Comparison of ENCODE assay signal across 8 cellular contexts in the genomic region with DNA sequence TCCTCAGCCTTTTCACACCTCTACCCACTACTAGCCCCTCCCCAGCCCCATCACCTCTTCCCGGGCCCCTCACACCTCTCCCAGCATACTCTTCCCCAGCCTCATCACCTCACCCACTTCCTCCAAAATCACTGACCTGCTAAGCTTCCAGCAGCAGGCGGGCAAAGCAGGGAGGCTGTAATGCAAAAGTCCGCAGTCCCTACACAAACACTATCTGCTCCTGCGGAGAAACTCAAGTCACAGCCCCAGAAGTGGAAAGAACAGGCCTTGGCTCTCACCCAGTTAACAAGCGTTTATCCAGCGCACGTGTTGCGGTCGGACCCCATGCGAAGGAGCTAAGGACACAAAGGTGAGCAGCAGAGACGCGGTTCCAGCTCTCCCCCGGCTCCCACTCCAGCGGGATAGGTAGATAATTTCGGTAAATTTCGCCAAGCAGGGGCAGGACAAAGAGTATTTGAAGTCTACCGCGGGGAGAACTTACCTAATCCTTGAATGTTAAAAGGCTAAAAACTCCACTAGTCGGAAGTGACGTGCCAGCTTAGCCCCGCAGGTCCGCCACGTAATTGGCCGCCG. TPM values are rescaled to one million over a fixed set of nuclear protein-coding genes. Genes with fewer than 3 reads are reported as not detected.
DNase-seq lines count a peak whose midpoint lies in the region; ATAC-seq and TF ChIP-seq lines count a peak whose summit lies in the region.

No MANE protein-coding gene starts in this region.

- H3K27ac ChIP-seq in BLaER1 (peak overlapping the region; percentile 92), OCI-LY7 (ENCODE audit: low read depth, low read length, poor library complexity, severe bottlenecking) (peak overlapping the region; percentile 84), right cardiac atrium (ENCODE audit: low read length) (peak overlapping the region; percentile 95)

- H3K9me2 ChIP-seq in OCI-LY7 (ENCODE audit: insufficient read depth, low read length) = no peaks in the 10 kb centered on the region

- peaks cover 48% of the 10 kb centered on the region for H4K20me1 ChIP-seq in BLaER1
- H4K20me1 ChIP-seq in OCI-LY7 (ENCODE audit: insufficient read depth, low read length) = peaks cover 29% of the 10 kb centered on the region

- no TSS peak for BruUV-seq in OCI-LY7 (replicated peaks; lab: Mats Ljungman, UMichigan)

- peak overlapping the region; percentile 96 for H3K4me3 Mint-ChIP-seq in activated naive CD4-positive, alpha-beta T cell treated with anti-CD3 and anti-CD28 coated beads for 36 hours

- H3K36me3 Mint-ChIP-seq in activated naive CD4-positive, alpha-beta T cell treated with anti-CD3 and anti-CD28 coated beads for 36 hours (ENCODE audit: low read depth) = peaks cover 17% of the 10 kb centered on the region

- no peak for TF ChIP-seq CTCF in OCI-LY7 (conservative IDR thresholded peaks at IDR 0.05; ENCODE audit: low read length)
- no peak for TF ChIP-seq CTCF in GM10266 (IDR thresholded peaks at IDR 0.05; ENCODE audit: control insufficient read depth, insufficient read depth, low read depth, missing control alignments)

- H3K9me3 ChIP-seq in BLaER1 = no peaks in the 10 kb centered on the region
- no peaks in the 10 kb centered on the region for H3K9me3 ChIP-seq in OCI-LY7 (ENCODE audit: low read length)
- H3K9me3 ChIP-seq in right cardiac atrium (ENCODE audit: control insufficient read depth, low read length) = no peaks in the 10 kb centered on the region

- peaks cover 62% of the 10 kb centered on the region for H3K79me2 ChIP-seq in OCI-LY7 (ENCODE audit: insufficient read depth, low read depth, low read length)

- H2AFZ ChIP-seq in OCI-LY7 (ENCODE audit: low read length) = peak overlapping the region; percentile 73

- no peaks in the 10 kb centered on the region for H3K27me3 ChIP-seq in BLaER1
- no peaks in the 10 kb centered on the region for H3K27me3 ChIP-seq in right cardiac atrium (ENCODE audit: control insufficient read depth, insufficient read depth)

- WGBS in right cardiac atrium = under 1% methylated on average over 25 of the region's 25 CpGs

- CTCF ChIA-PET in OCI-LY7 (lab: Charles Lee; ENCODE audit: unreplicated experiment) = no interaction called here
- CTCF ChIA-PET in activated naive CD4-positive, alpha-beta T cell treated with anti-CD3 and anti-CD28 coated beads for 36 hours (lab: Charles Lee) = interaction anchor here (0.8 to 1.9 kb wide), 2 partner anchors 107 to 110 kb away, joined by 4 to 10 read pairs; no protein-coding TSS in a partner anchor

- H3K36me3 ChIP-seq in BLaER1 (peaks cover 29% of the 10 kb centered on the region), OCI-LY7 (ENCODE audit: insufficient read depth, low read length) (peaks cover 29% of the 10 kb centered on the region)

- H3K4me3 ChIP-seq in BLaER1 (peak overlapping the region; percentile 90), OCI-LY7 (ENCODE audit: low read depth, low read length, poor library complexity, severe bottlenecking) (peak overlapping the region; percentile 84), right cardiac atrium (ENCODE audit: low read length) (peak overlapping the region; percentile 82)

- intact Hi-C loops in OCI-LY7 (cut with micrococcal nuclease; ENCODE audit: unreplicated experiment) = loop anchor here (5.0 kb wide), 1 partner anchor 114 kb away; the partner anchor contains the start of gene TRIM26
- intact Hi-C loops in activated naive CD4-positive, alpha-beta T cell treated with anti-CD3 and anti-CD28 coated beads for 36 hours (cut with micrococcal nuclease) = loop anchor here (1.0 to 5.0 kb wide), 8 partner anchors 19 to 384 kb away; partner anchors contain the start of genes GNL1, HLA-A, MRPS18B and PPP1R10
- intact Hi-C loops in right cardiac atrium (cut with DNase I) = loop anchor here in 1 of 4 donors (10.0 kb wide), 1 partner anchor 111 kb away; the partner anchor contains the start of gene TRIM26
- intact Hi-C loops in sciatic nerve (cut with DNase I) = no loop called here

- POLR2A ChIA-PET in OCI-LY7 (lab: Charles Lee) = interaction anchor here (0.7 to 1.3 kb wide), 5 partner anchors 8 to 496 kb away, joined by 3 to 7 read pairs (median 4); no protein-coding TSS in a partner anchor

- DNase-seq in HS-27A (ENCODE audit: low read depth) (peak; percentile 66), OCI-LY7 (ENCODE audit: low spot score) (peak; percentile 74), right cardiac atrium (peak in 1 of 3 donors; percentile 68), sciatic nerve (ENCODE audit: low spot score) (no peak), GM10266 (ENCODE audit: extremely low spot score) (no peak)
- peak; percentile 76 for DNase-seq in activated naive CD4-positive, alpha-beta T cell treated with anti-CD3 and anti-CD28 coated beads for 36 hours

- H3K4me2 ChIP-seq in BLaER1 (peak overlapping the region; percentile 94), OCI-LY7 (ENCODE audit: low read length) (peak overlapping the region; percentile 90)

- peak overlapping the region; percentile 91 for H3K9ac ChIP-seq in BLaER1

- peak; percentile 17 for ATAC-seq in GM19452 (IDR thresholded peaks at IDR 0.05; ENCODE audit: unreplicated experiment)
- ATAC-seq in right cardiac atrium = peak; percentile 1 to 21
- peak; percentile 38 for ATAC-seq in sciatic nerve

- H3K27ac Mint-ChIP-seq in activated naive CD4-positive, alpha-beta T cell treated with anti-CD3 and anti-CD28 coated beads for 36 hours = peak overlapping the region; percentile 97

- peaks cover 44% of the 10 kb centered on the region for H3K4me1 ChIP-seq in BLaER1
- peaks cover 41% of the 10 kb centered on the region for H3K4me1 ChIP-seq in OCI-LY7 (ENCODE audit: insufficient read depth, low read length, poor library complexity, severe bottlenecking)
- peaks cover 7% of the 10 kb centered on the region for H3K4me1 ChIP-seq in right cardiac atrium (ENCODE audit: control insufficient read depth, insufficient read depth, low read length)

- no peaks in the 10 kb centered on the region for H3K27me3 Mint-ChIP-seq in activated naive CD4-positive, alpha-beta T cell treated with anti-CD3 and anti-CD28 coated beads for 36 hours (ENCODE audit: low read depth)

- peaks cover 54% of the 10 kb centered on the region for H3K4me1 Mint-ChIP-seq in activated naive CD4-positive, alpha-beta T cell treated with anti-CD3 and anti-CD28 coated beads for 36 hours (ENCODE audit: low read depth)

- no peaks in the 10 kb centered on the region for H3K9me3 Mint-ChIP-seq in activated naive CD4-positive, alpha-beta T cell treated with anti-CD3 and anti-CD28 coated beads for 36 hours

RNA-seq across cellular contexts. Expression of gene TRIM39, which starts 0.8 kb away (rescaled TPM):
- total RNA-seq in OCI-LY7 (2014; rRNA removed; shearing (Covaris generic)) = 10.9 and 11.4 TPM in 2 replicates
- total RNA-seq in OCI-LY7 (2022) = 13.8 and 17.0 TPM in 2 replicates
- 10 to 100 TPM; 14.2 to 14.5 TPM for total RNA-seq in activated naive CD4-positive, alpha-beta T cell treated with anti-CD3 and anti-CD28 coated beads for 36 hours
- total RNA-seq in right cardiac atrium = 10 to 100 TPM in 3 of 4 donors, 1 to 10 TPM in 1; 9.6 to 12.1 (median 10.7) TPM
- polyA plus RNA-seq in right cardiac atrium = 6.9 TPM
- 18.0 TPM for total RNA-seq in sciatic nerve

RNA-seq across cellular contexts. Expression of gene RPP21, which starts 19.0 kb away (rescaled TPM):
- total RNA-seq in OCI-LY7 (2014; rRNA removed; shearing (Covaris generic)) = 77.3 and 88.1 TPM in 2 replicates
- total RNA-seq in OCI-LY7 (2022) = 50.4 and 51.4 TPM in 2 replicates
- 10 to 100 TPM; 44.8 to 45.0 TPM for total RNA-seq in activated naive CD4-positive, alpha-beta T cell treated with anti-CD3 and anti-CD28 coated beads for 36 hours
- 10 to 100 TPM; 15.7 to 30.1 (median 24.8) TPM for total RNA-seq in right cardiac atrium
- 70.9 TPM for polyA plus RNA-seq in right cardiac atrium
- total RNA-seq in sciatic nerve = 36.7 TPM

Comparison
In these comparisons a context has a peak if more than half of its experiments do, and no peak if none do; other contexts are left out.
1. DNase-seq: peak in HS-27A (single experiment), OCI-LY7 (single experiment) and activated naive CD4-positive, alpha-beta T cell treated with anti-CD3 and anti-CD28 coated beads for 36 hours (single experiment); none in sciatic nerve (single experiment) and GM10266 (single experiment).
2. Peak in every context shown above with its lines, with median percentiles within 50 percentile points of each other: H3K27ac ChIP-seq, H3K4me3 ChIP-seq and ATAC-seq.